ENCODE assay signal across 12 cellular contexts in genomic region chr7:26305048-26305868, GRCh38. TPM values are rescaled to one million over a fixed set of nuclear protein-coding genes. Genes with fewer than 3 reads are reported as not detected.
A peak's percentile ranks its signal among the peaks of the same experiment; 100 is the strongest.
DNase-seq lines count a peak whose midpoint lies in the region; ATAC-seq and TF ChIP-seq lines count a peak whose summit lies in the region.
"Had no signal": no experiment of that assay in that cellular context is flagged by ENCODE, and none has a peak within 500 bp of the region (broad histone marks: within the 10 kb centered on the region; RNA-seq: fewer than 3 reads in every experiment).

No MANE protein-coding gene starts in this region.

- H3K27me3 Mint-ChIP-seq in chondrocyte (ENCODE audit: low read depth) = peaks cover 3% of the 10 kb centered on the region
- H3K27me3 Mint-ChIP-seq in stimulated activated naive CD8-positive, alpha-beta T cell treated with anti-CD3 and anti-CD28 coated beads, Interleukin-15, amount 100 ng/mL, for 72 hours = no peaks in the 10 kb centered on the region

- H3K4me1 ChIP-seq in HAP-1 = no peaks in the 10 kb centered on the region

- H3K9me3 ChIP-seq in HAP-1 = no peaks in the 10 kb centered on the region
- H3K9me3 ChIP-seq: SJSA1 had no signal

- H3K4me3 ChIP-seq in HAP-1 = no peak overlapping the region
- H3K4me3 ChIP-seq: SJSA1 had no signal

- H3K27ac Mint-ChIP-seq in chondrocyte (ENCODE audit: unreplicated experiment) = no peak overlapping the region
- H3K27ac Mint-ChIP-seq in stimulated activated naive CD8-positive, alpha-beta T cell treated with anti-CD3 and anti-CD28 coated beads, Interleukin-15, amount 100 ng/mL, for 72 hours = peak overlapping the region; percentile 71 to 77
- H3K27ac Mint-ChIP-seq: type B pancreatic cell had no signal

- ATAC-seq in stimulated activated naive CD8-positive, alpha-beta T cell treated with anti-CD3 and anti-CD28 coated beads, Interleukin-15, amount 100 ng/mL, for 72 hours = peak; percentile 55
- no peak for ATAC-seq in GM18520 (IDR thresholded peaks at IDR 0.05; ENCODE audit: unreplicated experiment)

- in situ Hi-C loops in HAP-1 (cut with MboI; ENCODE audit: low sequenced_read_pairs) = no loop called here

- no peak for TF ChIP-seq CTCF in chondrocyte (IDR thresholded peaks at IDR 0.05)

- H3K4me1 Mint-ChIP-seq in chondrocyte (ENCODE audit: low read depth) = no peaks in the 10 kb centered on the region
- H3K4me1 Mint-ChIP-seq in stimulated activated naive CD8-positive, alpha-beta T cell treated with anti-CD3 and anti-CD28 coated beads, Interleukin-15, amount 100 ng/mL, for 72 hours = peaks cover 17% of the 10 kb centered on the region

- H3K27me3 ChIP-seq in HAP-1 (ENCODE audit: low read depth) = no peaks in the 10 kb centered on the region
- H3K27me3 ChIP-seq: SJSA1 had no signal

- no peak overlapping the region for H3K4me3 Mint-ChIP-seq in chondrocyte (ENCODE audit: unreplicated experiment)
- H3K4me3 Mint-ChIP-seq in stimulated activated naive CD8-positive, alpha-beta T cell treated with anti-CD3 and anti-CD28 coated beads, Interleukin-15, amount 100 ng/mL, for 72 hours = peak overlapping the region; percentile 32 to 46
- H3K4me3 Mint-ChIP-seq: type B pancreatic cell had no signal

- no peaks in the 10 kb centered on the region for H3K9me3 Mint-ChIP-seq in chondrocyte (ENCODE audit: low read depth)
- H3K9me3 Mint-ChIP-seq in stimulated activated naive CD8-positive, alpha-beta T cell treated with anti-CD3 and anti-CD28 coated beads, Interleukin-15, amount 100 ng/mL, for 72 hours = no peaks in the 10 kb centered on the region
- H3K9me3 Mint-ChIP-seq: type B pancreatic cell had no signal

- DNase-seq in activated gamma-delta T cell treated with Interleukin-2 at 50 U/mL for 16 hours (peak; percentile 14), activated gamma-delta T cell (lab: John Stamatoyannopoulos, UW) (no peak), NOMO-1 (lab: John Stamatoyannopoulos, UW; ENCODE audit: unreplicated experiment in 2 of 2) (peak; percentile 96 to 98), chondrocyte (ENCODE audit: low spot score) (peak; percentile 4), HAP-1 (ENCODE audit: low spot score in 2 of 2) (no peak), NCI-H774 (lab: John Stamatoyannopoulos, UW) (no peak)
- no peak for DNase-seq in stimulated activated naive CD8-positive, alpha-beta T cell treated with anti-CD3 and anti-CD28 coated beads, Interleukin-15, amount 100 ng/mL, for 72 hours
- DNase-seq: midbrain, NCI-H1436 had no signal

- no peaks in the 10 kb centered on the region for H3K36me3 ChIP-seq in HAP-1 (replicated peaks)
- H3K36me3 ChIP-seq: SJSA1 had no signal

- H3K36me3 Mint-ChIP-seq in chondrocyte (ENCODE audit: low read depth) = peaks cover 2% of the 10 kb centered on the region
- H3K36me3 Mint-ChIP-seq: type B pancreatic cell had no signal

RNA-seq across cellular contexts. Expression of gene SNX10, which starts 13.6 kb away (rescaled TPM):
- total RNA-seq in chondrocyte = 0.56 to 1.2 TPM (median 0.62 TPM) in 3 replicates

Comparison
In these comparisons a context has a peak if more than half of its experiments do, and no peak if none do; other contexts are left out.
1. DNase-seq: peak in activated gamma-delta T cell treated with Interleukin-2 at 50 U/mL for 16 hours (single experiment), NOMO-1 (2 of 2) and chondrocyte (single experiment); none in activated gamma-delta T cell (single experiment), stimulated activated naive CD8-positive, alpha-beta T cell treated with anti-CD3 and anti-CD28 coated beads, Interleukin-15, amount 100 ng/mL, for 72 hours (0 of 2), HAP-1 (0 of 2) and NCI-H774 (single experiment).